ENCODE assay signal across 1 cellular context in genomic region chr2:126884861-126885481, GRCh38.
TF ChIP-seq lines count a peak whose summit lies in the region.

No MANE protein-coding gene starts in this region.

TF ChIP-seq in H1, 55 proteins besides CTCF, POLR2A, EP300 and RAD21:
- TF ChIP-seq, protein P1, sequence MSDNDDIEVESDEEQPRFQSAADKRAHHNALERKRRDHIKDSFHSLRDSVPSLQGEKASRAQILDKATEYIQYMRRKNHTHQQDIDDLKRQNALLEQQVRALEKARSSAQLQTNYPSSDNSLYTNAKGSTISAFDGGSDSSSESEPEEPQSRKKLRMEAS (IDR thresholded peaks at IDR 0.05) = no peak
